Comparison of ENCODE assay signal across 24 cellular contexts in genomic region chr3:115270849-115271248, GRCh38.
A peak's percentile ranks its signal among the peaks of the same experiment; 100 is the strongest.
DNase-seq lines count a peak whose midpoint lies in the region; ATAC-seq, FAIRE-seq and TF ChIP-seq lines count a peak whose summit lies in the region.
"Had no signal": no experiment of that assay in that cellular context is flagged by ENCODE, and none has a peak within 500 bp of the region (broad histone marks: within the 10 kb centered on the region; RNA-seq: fewer than 3 reads in every experiment).

No MANE protein-coding gene starts in this region.

- H4K20me1 ChIP-seq in astrocyte (ENCODE audit: insufficient read depth, low read length): no peaks in the 10 kb centered on the region
- H4K20me1 ChIP-seq: BLaER1 treated with 17β-estradiol and CSF1 and Interleukin-3, amounts not matched to agents 10 nM and 100 nM had no signal

- DNase-seq in DMS153 treated with DMSO at 0.1 percent for 48 hours (lab: John Stamatoyannopoulos, UW; ENCODE audit: unreplicated experiment) (peak; percentile 7), DMS153 (lab: John Stamatoyannopoulos, UW) (no peak), astrocyte (ENCODE audit: low read depth) (no peak), endothelial cell (ENCODE audit: low spot score) (no peak), COLO668 (lab: John Stamatoyannopoulos, UW; ENCODE audit: unreplicated experiment) (no peak)
- no peak for DNase-seq in stimulated activated CD4-positive, alpha-beta T cell treated with anti-CD3 and anti-CD28 coated beads, Interleukin-15, amount 100 ng/mL, for 24 hours
- DNase-seq: Calu3; CD4-positive, alpha-beta memory T cell; DMS53; GDM1; Kasumi-1; NCI-H187; NCI-H2107; NCI-H510A treated with DMSO at 0.1 percent for 48 hours; PC-9; SHP77 treated with DMSO at 0.1 percent for 48 hours had no signal

- ATAC-seq in GM21515 (IDR thresholded peaks at IDR 0.05; ENCODE audit: unreplicated experiment): no peak
- no peak for ATAC-seq in HG03135 (IDR thresholded peaks at IDR 0.05; ENCODE audit: unreplicated experiment)

- H3K36me3 Mint-ChIP-seq in astrocyte (ENCODE audit: low read depth, unreplicated experiment) (no peaks in the 10 kb centered on the region), endothelial cell (ENCODE audit: low read depth, unreplicated experiment) (no peaks in the 10 kb centered on the region)

- no peaks in the 10 kb centered on the region for H3K9me3 Mint-ChIP-seq in astrocyte (ENCODE audit: unreplicated experiment)
- H3K9me3 Mint-ChIP-seq in endothelial cell (ENCODE audit: unreplicated experiment): no peaks in the 10 kb centered on the region

- no peak overlapping the region for H3K9ac ChIP-seq in astrocyte (ENCODE audit: low read length)
- H3K9ac ChIP-seq: BLaER1 treated with 17β-estradiol and CSF1 and Interleukin-3, amounts not matched to agents 10 nM and 100 nM had no signal

- no peak overlapping the region for H3K4me2 ChIP-seq in astrocyte (ENCODE audit: low read length)
- H3K4me2 ChIP-seq: BLaER1 treated with 17β-estradiol and CSF1 and Interleukin-3, amounts not matched to agents 10 nM and 100 nM; PC-9 had no signal

- H3K27ac Mint-ChIP-seq in astrocyte (ENCODE audit: unreplicated experiment): no peak overlapping the region
- peak overlapping the region; percentile 8 for H3K27ac Mint-ChIP-seq in endothelial cell (ENCODE audit: unreplicated experiment)
- H3K27ac Mint-ChIP-seq: CD4-positive, alpha-beta memory T cell had no signal

- H3K4me3 ChIP-seq in astrocyte (ENCODE audit: insufficient read depth, low read depth, low read length): no peak overlapping the region
- H3K4me3 ChIP-seq: BLaER1 treated with 17β-estradiol and CSF1 and Interleukin-3, amounts not matched to agents 10 nM and 100 nM; PC-9; SK-N-MC had no signal

- H3K4me3 Mint-ChIP-seq in astrocyte (ENCODE audit: unreplicated experiment): no peak overlapping the region
- H3K4me3 Mint-ChIP-seq in endothelial cell (ENCODE audit: unreplicated experiment): no peak overlapping the region
- H3K4me3 Mint-ChIP-seq: CD4-positive, alpha-beta memory T cell had no signal

- no peaks in the 10 kb centered on the region for H3K79me2 ChIP-seq in astrocyte (ENCODE audit: insufficient read depth, low read length)

- no peaks in the 10 kb centered on the region for H3K4me1 Mint-ChIP-seq in astrocyte (ENCODE audit: low read depth, unreplicated experiment)
- H3K4me1 Mint-ChIP-seq in endothelial cell (ENCODE audit: unreplicated experiment): peaks cover 28% of the 10 kb centered on the region
- H3K4me1 Mint-ChIP-seq: CD4-positive, alpha-beta memory T cell had no signal

- no peak overlapping the region for H2AFZ ChIP-seq in astrocyte (ENCODE audit: low read depth, low read length)
- H2AFZ ChIP-seq: PC-9 had no signal

- H3K27me3 ChIP-seq in astrocyte (ENCODE audit: insufficient read depth, low read length): no peaks in the 10 kb centered on the region
- H3K27me3 ChIP-seq: BLaER1 treated with 17β-estradiol and CSF1 and Interleukin-3, amounts not matched to agents 10 nM and 100 nM had no signal

- TF ChIP-seq CTCF in astrocyte (IDR thresholded peaks at IDR 0.05; ENCODE audit: insufficient read depth, low read depth, low read length) (no peak), endothelial cell (IDR thresholded peaks at IDR 0.05; ENCODE audit: unreplicated experiment) (no peak)

- no peaks in the 10 kb centered on the region for H3K36me3 ChIP-seq in astrocyte (ENCODE audit: insufficient read depth, low read length)
- H3K36me3 ChIP-seq: BLaER1 treated with 17β-estradiol and CSF1 and Interleukin-3, amounts not matched to agents 10 nM and 100 nM had no signal

- peaks cover 4% of the 10 kb centered on the region for H3K4me1 ChIP-seq in astrocyte (ENCODE audit: insufficient read depth, low read length)
- H3K4me1 ChIP-seq: BLaER1 treated with 17β-estradiol and CSF1 and Interleukin-3, amounts not matched to agents 10 nM and 100 nM had no signal

- no peaks in the 10 kb centered on the region for H3K9me3 ChIP-seq in astrocyte (ENCODE audit: insufficient read depth, low read depth, low read length)
- H3K9me3 ChIP-seq: BLaER1 treated with 17β-estradiol and CSF1 and Interleukin-3, amounts not matched to agents 10 nM and 100 nM had no signal

- H3K27ac ChIP-seq in astrocyte (ENCODE audit: low read depth, low read length): no peak overlapping the region
- H3K27ac ChIP-seq: 22Rv1; BLaER1 treated with 17β-estradiol and CSF1 and Interleukin-3, amounts not matched to agents 10 nM and 100 nM; PC-9; RWPE1; SK-N-MC had no signal

- FAIRE-seq in astrocyte (lab: Jason Lieb, UNC): peak; percentile 9
- FAIRE-seq: GM18507, H54 had no signal

- no peaks in the 10 kb centered on the region for H3K27me3 Mint-ChIP-seq in astrocyte (ENCODE audit: low read depth, unreplicated experiment)
- H3K27me3 Mint-ChIP-seq in endothelial cell (ENCODE audit: unreplicated experiment): no peaks in the 10 kb centered on the region
- H3K27me3 Mint-ChIP-seq: CD4-positive, alpha-beta memory T cell had no signal
